ENCODE assay signal across 21 cellular contexts in genomic region chr4:57159866-57160265, GRCh38. TPM values are rescaled to one million over a fixed set of nuclear protein-coding genes. Genes with fewer than 3 reads are reported as not detected.
A peak's percentile ranks its signal among the peaks of the same experiment; 100 is the strongest.
DNase-seq lines count a peak whose midpoint lies in the region; ATAC-seq, FAIRE-seq and TF ChIP-seq lines count a peak whose summit lies in the region.
"Had no signal": no experiment of that assay in that cellular context is flagged by ENCODE, and none has a peak within 500 bp of the region (broad histone marks: within the 10 kb centered on the region; RNA-seq: fewer than 3 reads in every experiment).

No MANE protein-coding gene starts in this region.

- FAIRE-seq in bronchial epithelial cell (lab: Jason Lieb, UNC): peak; percentile 43
- FAIRE-seq: A549, GM12891 had no signal

- no peak for ATAC-seq in natural killer cell
- no peak for ATAC-seq in natural killer cell treated with Interleukin-12 subunit alpha and Interleukin-12 subunit beta and Interleukin-15 and Interleukin-18, amount 100 ng/mL, for 72 hours
- ATAC-seq: A549, Panc1, Right ventricle myocardium inferior had no signal

- peaks cover 4 to 6% of the 10 kb centered on the region in 2 donors for H3K27me3 Mint-ChIP-seq in natural killer cell (ENCODE audit: low read depth in 2 of 2)
- peaks cover 0 to 4% of the 10 kb centered on the region in 2 donors for H3K27me3 Mint-ChIP-seq in natural killer cell treated with Interleukin-12 subunit alpha and Interleukin-12 subunit beta and Interleukin-15 and Interleukin-18, amount 100 ng/mL, for 72 hours

- DNase-seq in natural killer cell: no peak
- no peak for DNase-seq in natural killer cell treated with Interleukin-12 subunit alpha and Interleukin-12 subunit beta and Interleukin-15 and Interleukin-18, amount 100 ng/mL, for 72 hours (ENCODE audit: low spot score)
- peak; percentile 55 for DNase-seq in bronchial epithelial cell (ENCODE audit: low read depth)
- peak; percentile 9 for DNase-seq in fibroblast of the aortic adventitia (ENCODE audit: low read depth)
- no peak for DNase-seq in spleen
- no peak for DNase-seq in NCI-H1436 (lab: John Stamatoyannopoulos, UW)
- no peak for DNase-seq in A172 (ENCODE audit: low spot score)
- DNase-seq: CD4-positive, alpha-beta memory T cell; NCI-H1092; NCI-H146; NCI-H2081; NCI-H2171 treated with DMSO at 0.1 percent for 48 hours; NCI-H446 treated with DMSO at 0.1 percent for 48 hours; NCI-H69 had no signal

- H3K4me1 ChIP-seq in spleen: peaks cover 3 to 17% (median 13%) of the 10 kb centered on the region in 6 donors

- TF ChIP-seq POLR2A in spleen (IDR thresholded peaks at IDR 0.05): no peak

- peaks cover 0 to 5% (median 0%) of the 10 kb centered on the region in 8 donors for H3K9me3 ChIP-seq in spleen
- H3K9me3 ChIP-seq: A549, BLaER1 had no signal

- TF ChIP-seq CTCF in natural killer cell (IDR thresholded peaks at IDR 0.05) (no peak), bronchial epithelial cell (IDR thresholded peaks at IDR 0.05; ENCODE audit: insufficient read depth, low read length, severe bottlenecking) (no peak), fibroblast of the aortic adventitia (IDR thresholded peaks at IDR 0.05; ENCODE audit: insufficient read depth, low read length) (no peak), spleen (IDR thresholded peaks at IDR 0.05 in 8 of 11, conservative IDR thresholded peaks at IDR 0.05 in 3 of 11) (no peak)

- peaks cover 79 to 85% of the 10 kb centered on the region in 2 donors for H3K4me1 Mint-ChIP-seq in natural killer cell
- H3K4me1 Mint-ChIP-seq in natural killer cell treated with Interleukin-12 subunit alpha and Interleukin-12 subunit beta and Interleukin-15 and Interleukin-18, amount 100 ng/mL, for 72 hours (ENCODE audit: low read depth in 2 of 2): peaks cover 42 to 57% of the 10 kb centered on the region in 2 donors

- peak overlapping the region; percentile 37 to 65 for H3K27ac Mint-ChIP-seq in natural killer cell
- peak overlapping the region in 1 of 2 donors; percentile 24 for H3K27ac Mint-ChIP-seq in natural killer cell treated with Interleukin-12 subunit alpha and Interleukin-12 subunit beta and Interleukin-15 and Interleukin-18, amount 100 ng/mL, for 72 hours
- H3K27ac Mint-ChIP-seq: CD4-positive, alpha-beta memory T cell had no signal

- WGBS in spleen, 5 donors: 52 to 87% (median 69%) methylated on average over 1 of the region's 1 CpG

- H3K36me3 ChIP-seq in bronchial epithelial cell (ENCODE audit: control insufficient read depth, insufficient read depth, low read length): no peaks in the 10 kb centered on the region
- no peaks in the 10 kb centered on the region for H3K36me3 ChIP-seq in spleen
- H3K36me3 ChIP-seq: BLaER1 had no signal

- H3K4me3 Mint-ChIP-seq in natural killer cell: no peak overlapping the region
- no peak overlapping the region for H3K4me3 Mint-ChIP-seq in natural killer cell treated with Interleukin-12 subunit alpha and Interleukin-12 subunit beta and Interleukin-15 and Interleukin-18, amount 100 ng/mL, for 72 hours
- H3K4me3 Mint-ChIP-seq: CD4-positive, alpha-beta memory T cell had no signal

- H3K36me3 Mint-ChIP-seq in natural killer cell: no peaks in the 10 kb centered on the region
- no peaks in the 10 kb centered on the region for H3K36me3 Mint-ChIP-seq in natural killer cell treated with Interleukin-12 subunit alpha and Interleukin-12 subunit beta and Interleukin-15 and Interleukin-18, amount 100 ng/mL, for 72 hours
- H3K36me3 Mint-ChIP-seq: CD4-positive, alpha-beta memory T cell had no signal

- H3K9me3 Mint-ChIP-seq in natural killer cell: no peaks in the 10 kb centered on the region
- no peaks in the 10 kb centered on the region for H3K9me3 Mint-ChIP-seq in natural killer cell treated with Interleukin-12 subunit alpha and Interleukin-12 subunit beta and Interleukin-15 and Interleukin-18, amount 100 ng/mL, for 72 hours
- H3K9me3 Mint-ChIP-seq: CD4-positive, alpha-beta memory T cell had no signal

- intact Hi-C loops in natural killer cell (cut with micrococcal nuclease): no loop called here
- intact Hi-C loops in spleen (cut with DNase I; ENCODE audit: low total_unique reads): no loop called here

- H3K27ac ChIP-seq in spleen: no peak overlapping the region
- H3K27ac ChIP-seq: A549, BLaER1, KMS-11 had no signal

- H3K27me3 ChIP-seq in bronchial epithelial cell (ENCODE audit: control insufficient read depth, insufficient read depth, low read length) (peaks cover 2% of the 10 kb centered on the region), spleen (replicated peaks in 1 of 7) (peaks cover 0 to 10% (median 0%) of the 10 kb centered on the region in 7 donors)
- H3K27me3 ChIP-seq: BLaER1 had no signal

- H3K4me3 ChIP-seq in bronchial epithelial cell (ENCODE audit: low read depth, low read length): no peak overlapping the region
- no peak overlapping the region for H3K4me3 ChIP-seq in fibroblast of the aortic adventitia (ENCODE audit: low read depth, low read length)
- H3K4me3 ChIP-seq in spleen: no peak overlapping the region
- H3K4me3 ChIP-seq: A549, BLaER1 had no signal

RNA-seq across cellular contexts. Expression of gene IGFBP7, which starts 49.7 kb away (rescaled TPM):
- total RNA-seq in natural killer cell (100 to 1,000 TPM in 2 of 3 donors, 10 to 100 TPM in 1; 88.8 to 107 (median 101) TPM), bronchial epithelial cell (89.9 and 92.9 TPM in 2 replicates), fibroblast of the aortic adventitia (ENCODE audit: low replicate concordance) (263 and 2,449 TPM in 2 replicates), spleen (100 to 1,000 TPM; 450 to 947 (median 589) TPM)
- 10 to 100 TPM; 11.7 to 82.1 TPM for total RNA-seq in natural killer cell treated with Interleukin-12 subunit alpha and Interleukin-12 subunit beta and Interleukin-15 and Interleukin-18, amount 100 ng/mL, for 72 hours
- 100 to 1,000 TPM; 127 to 444 (median 249) TPM for polyA plus RNA-seq in spleen
- total RNA-seq in A172 (2014; rRNA removed; shearing (Covaris generic)): 287 and 293 TPM in 2 replicates
- total RNA-seq: CD4-positive, alpha-beta memory T cell; HT-29 had no signal
- polyA plus RNA-seq: CD4-positive, alpha-beta memory T cell had no signal

Comparison
In these comparisons a context has a peak if more than half of its experiments do, and no peak if none do; other contexts are left out.
1. DNase-seq: peak in bronchial epithelial cell (single experiment) and fibroblast of the aortic adventitia (single experiment); none in natural killer cell (single experiment), natural killer cell treated with Interleukin-12 subunit alpha and Interleukin-12 subunit beta and Interleukin-15 and Interleukin-18, amount 100 ng/mL, for 72 hours (single experiment), spleen (single experiment), NCI-H1436 (single experiment) and A172 (single experiment).